ENCODE assay signal across 24 cellular contexts in genomic region chr11:62404435-62404834, GRCh38. TPM values are rescaled to one million over a fixed set of nuclear protein-coding genes. Genes with fewer than 3 reads are reported as not detected.
DNase-seq lines count a peak whose midpoint lies in the region; ATAC-seq and TF ChIP-seq lines count a peak whose summit lies in the region.
"Had no signal": no experiment of that assay in that cellular context is flagged by ENCODE, and none has a peak within 500 bp of the region (broad histone marks: within the 10 kb centered on the region; RNA-seq: fewer than 3 reads in every experiment).

No MANE protein-coding gene starts in this region.

- H3K36me3 ChIP-seq in breast epithelium, result no peaks in the 10 kb centered on the region
- H3K36me3 ChIP-seq: BE2C had no signal

- no peak overlapping the region for H3K27ac Mint-ChIP-seq in MCF 10A (ENCODE audit: low read depth, unreplicated experiment)
- peak overlapping the region; percentile 15 for H3K27ac Mint-ChIP-seq in activated T-helper 1 cell treated with anti-CD3 and anti-CD28 coated beads, Interleukin-12 subunit alpha, Interleukin-12 subunit beta, Interleukin-2, Interleukin-4 antibody, amounts not matched to agents 30 ng/mL and 10 ng/mL and 1 ng/mL, durations not matched to agents 14 hours and 24 hours and 36 hours
- H3K27ac Mint-ChIP-seq in naive thymus-derived CD8-positive, alpha-beta T cell, result peak overlapping the region in 7 of 10 donors; percentile 36 to 79 (median 69)

- TF ChIP-seq CTCF in breast epithelium (IDR thresholded peaks at IDR 0.05), result no peak
- no peak for TF ChIP-seq CTCF in MCF 10A (IDR thresholded peaks at IDR 0.05; ENCODE audit: unreplicated experiment)
- TF ChIP-seq CTCF in GM10248 (IDR thresholded peaks at IDR 0.05; ENCODE audit: control extremely low read depth, extremely low read depth, low read depth, missing control alignments), result no peak

- no peaks in the 10 kb centered on the region for H3K9me3 ChIP-seq in breast epithelium
- H3K9me3 ChIP-seq: BE2C, SK-N-SH had no signal

- DNase-seq in breast epithelium (ENCODE audit: low spot score in 2 of 2) (no peak), MCF 10A (ENCODE audit: unreplicated experiment) (no peak), MV-4-11 (lab: John Stamatoyannopoulos, UW) (no peak), NCI-H446 (lab: John Stamatoyannopoulos, UW) (no peak), GM10248 (ENCODE audit: extremely low spot score) (no peak)
- no peak for DNase-seq in activated T-helper 1 cell treated with anti-CD3 and anti-CD28 coated beads, Interleukin-12 subunit alpha, Interleukin-12 subunit beta, Interleukin-2, Interleukin-4 antibody, amounts not matched to agents 30 ng/mL and 10 ng/mL and 1 ng/mL, durations not matched to agents 14 hours and 24 hours and 36 hours (ENCODE audit: low spot score)
- DNase-seq in naive thymus-derived CD8-positive, alpha-beta T cell, result peak in 1 of 10 donors; percentile 14
- no peak for DNase-seq in activated CD4-positive, alpha-beta T cell treated with anti-CD3 and anti-CD28 coated beads, Interleukin-2, amount 50 U/mL, for 4 hours
- DNase-seq: 8988T; ACHN; BE2C; GOT3; HCEC 1CT; Karpas-422; NCI-H1105 treated with DMSO at 0.1 percent for 48 hours; NCI-H146; NCI-H1930; NCI-H2107; NCI-H446 treated with DMSO at 0.1 percent for 48 hours; NCI-H526; NCI-H82; NK-92 treated with Interleukin-12 subunit alpha and Interleukin-12 subunit beta, amount 100 ng/mL, for 24 hours; PC-3; SK-N-SH had no signal

- H3K4me1 Mint-ChIP-seq in MCF 10A (ENCODE audit: insufficient read depth, unreplicated experiment), result no peaks in the 10 kb centered on the region
- peaks cover 25% of the 10 kb centered on the region for H3K4me1 Mint-ChIP-seq in activated T-helper 1 cell treated with anti-CD3 and anti-CD28 coated beads, Interleukin-12 subunit alpha, Interleukin-12 subunit beta, Interleukin-2, Interleukin-4 antibody, amounts not matched to agents 30 ng/mL and 10 ng/mL and 1 ng/mL, durations not matched to agents 14 hours and 24 hours and 36 hours (ENCODE audit: low read depth)
- H3K4me1 Mint-ChIP-seq in naive thymus-derived CD8-positive, alpha-beta T cell, result peaks cover 26 to 49% (median 42%) of the 10 kb centered on the region in 4 donors

- H3K27ac ChIP-seq in breast epithelium, result peak overlapping the region; percentile 48 to 89

- peaks cover 16 to 34% of the 10 kb centered on the region in 2 donors for H3K4me1 ChIP-seq in breast epithelium

- CTCF ChIA-PET in MCF 10A (lab: Yijun Ruan, JAX), result interaction anchor here (0.6 to 1.8 kb wide), 3 partner anchors 9 to 139 kb away, joined by 3 to 8 read pairs (median 5); no protein-coding TSS in a partner anchor
- CTCF ChIA-PET in GM10248 (lab: Yijun Ruan, JAX), result interaction anchor here (1.7 kb wide), 1 partner anchor 9 kb away, joined by 16 read pairs; no protein-coding TSS in a partner anchor

- no peaks in the 10 kb centered on the region for H3K36me3 Mint-ChIP-seq in MCF 10A (ENCODE audit: insufficient read depth, unreplicated experiment)
- no peaks in the 10 kb centered on the region for H3K36me3 Mint-ChIP-seq in activated T-helper 1 cell treated with anti-CD3 and anti-CD28 coated beads, Interleukin-12 subunit alpha, Interleukin-12 subunit beta, Interleukin-2, Interleukin-4 antibody, amounts not matched to agents 30 ng/mL and 10 ng/mL and 1 ng/mL, durations not matched to agents 14 hours and 24 hours and 36 hours (ENCODE audit: low read depth)
- no peaks in the 10 kb centered on the region for H3K36me3 Mint-ChIP-seq in naive thymus-derived CD8-positive, alpha-beta T cell

- TF ChIP-seq POLR2A in breast epithelium (IDR thresholded peaks at IDR 0.05), result no peak

- BruUV-seq in MCF 10A (replicated peaks; lab: Mats Ljungman, UMichigan), result no TSS peak

- POLR2A ChIA-PET in MCF 10A (lab: Yijun Ruan, JAX), result no interaction called here
- POLR2A ChIA-PET in naive thymus-derived CD8-positive, alpha-beta T cell (lab: Charles Lee), result interaction anchor here (2.9 kb wide), 1 partner anchor 148 kb away, joined by 13 read pairs; no protein-coding TSS in a partner anchor
- POLR2A ChIA-PET in GM10248 (lab: Yijun Ruan, JAX), result no interaction called here

- no peaks in the 10 kb centered on the region for H3K9me3 Mint-ChIP-seq in MCF 10A (ENCODE audit: unreplicated experiment)
- H3K9me3 Mint-ChIP-seq in activated T-helper 1 cell treated with anti-CD3 and anti-CD28 coated beads, Interleukin-12 subunit alpha, Interleukin-12 subunit beta, Interleukin-2, Interleukin-4 antibody, amounts not matched to agents 30 ng/mL and 10 ng/mL and 1 ng/mL, durations not matched to agents 14 hours and 24 hours and 36 hours, result no peaks in the 10 kb centered on the region
- no peaks in the 10 kb centered on the region for H3K9me3 Mint-ChIP-seq in naive thymus-derived CD8-positive, alpha-beta T cell

- no peak for ATAC-seq in naive thymus-derived CD8-positive, alpha-beta T cell
- ATAC-seq: PC-3 had no signal

- H3K4me3 Mint-ChIP-seq in MCF 10A (ENCODE audit: unreplicated experiment), result no peak overlapping the region
- no peak overlapping the region for H3K4me3 Mint-ChIP-seq in activated T-helper 1 cell treated with anti-CD3 and anti-CD28 coated beads, Interleukin-12 subunit alpha, Interleukin-12 subunit beta, Interleukin-2, Interleukin-4 antibody, amounts not matched to agents 30 ng/mL and 10 ng/mL and 1 ng/mL, durations not matched to agents 14 hours and 24 hours and 36 hours
- H3K4me3 Mint-ChIP-seq in naive thymus-derived CD8-positive, alpha-beta T cell, result no peak overlapping the region

- H3K4me3 ChIP-seq in breast epithelium, result no peak overlapping the region

- no peaks in the 10 kb centered on the region for H3K27me3 Mint-ChIP-seq in MCF 10A (ENCODE audit: insufficient read depth, unreplicated experiment)
- H3K27me3 Mint-ChIP-seq in activated T-helper 1 cell treated with anti-CD3 and anti-CD28 coated beads, Interleukin-12 subunit alpha, Interleukin-12 subunit beta, Interleukin-2, Interleukin-4 antibody, amounts not matched to agents 30 ng/mL and 10 ng/mL and 1 ng/mL, durations not matched to agents 14 hours and 24 hours and 36 hours (ENCODE audit: insufficient read depth), result peaks cover 6% of the 10 kb centered on the region
- no peaks in the 10 kb centered on the region for H3K27me3 Mint-ChIP-seq in naive thymus-derived CD8-positive, alpha-beta T cell

- intact Hi-C loops in breast epithelium (cut with DNase I; ENCODE audit: low total_unique reads) (no loop called here), MCF 10A (cut with micrococcal nuclease) (no loop called here)
- intact Hi-C loops in activated T-helper 1 cell treated with anti-CD3 and anti-CD28 coated beads, Interleukin-12 subunit alpha, Interleukin-12 subunit beta, Interleukin-2, Interleukin-4 antibody, amounts not matched to agents 30 ng/mL and 10 ng/mL and 1 ng/mL, durations not matched to agents 14 hours and 24 hours and 36 hours (cut with micrococcal nuclease), result no loop called here

- no peaks in the 10 kb centered on the region for H3K27me3 ChIP-seq in breast epithelium
- H3K27me3 ChIP-seq: BE2C had no signal

RNA-seq across cellular contexts. Expression of gene SCGB1A1, which starts 14.4 kb away (rescaled TPM):
- total RNA-seq in breast epithelium (not detected), MCF 10A (2022) (not detected in 2 replicates)
- total RNA-seq in activated T-helper 1 cell treated with anti-CD3 and anti-CD28 coated beads, Interleukin-12 subunit alpha, Interleukin-12 subunit beta, Interleukin-2, Interleukin-4 antibody, amounts not matched to agents 30 ng/mL and 10 ng/mL and 1 ng/mL, durations not matched to agents 14 hours and 24 hours and 36 hours, result not detected in 2 replicates
- not detected for total RNA-seq in naive thymus-derived CD8-positive, alpha-beta T cell
- polyA plus RNA-seq in naive thymus-derived CD8-positive, alpha-beta T cell, result not detected
- total RNA-seq: PC-3 had no signal
- polyA plus RNA-seq: SK-N-SH had no signal
